8 cellular contexts compared by ENCODE assay signal in genomic region chr11:46363031-46363407, GRCh38. TPM values are rescaled to one million over a fixed set of nuclear protein-coding genes. Genes with fewer than 3 reads are reported as not detected.
DNase-seq lines count a peak whose midpoint lies in the region; ATAC-seq and TF ChIP-seq lines count a peak whose summit lies in the region.

No MANE protein-coding gene starts in this region.

- DNase-seq in HT-29 (ENCODE audit: low spot score) (peak; percentile 92), left ventricle myocardium inferior (peak; percentile 70), NCI-H1436 (lab: John Stamatoyannopoulos, UW) (no peak)
- no peak for DNase-seq in activated naive CD8-positive, alpha-beta T cell treated with anti-CD3 and anti-CD28 coated beads for 36 hours
- DNase-seq in activated CD4-positive, alpha-beta T cell treated with anti-CD3 and anti-CD28 coated beads for 4 hours = no peak

- H3K4me2 ChIP-seq in skeletal muscle satellite cell (ENCODE audit: low read length) = peak overlapping the region; percentile 93

- H3K9me3 ChIP-seq in left ventricle myocardium inferior (replicated peaks) = no peaks in the 10 kb centered on the region
- H3K9me3 ChIP-seq in skeletal muscle satellite cell (replicated peaks; ENCODE audit: low read length) = no peaks in the 10 kb centered on the region

- H3K4me1 ChIP-seq in left ventricle myocardium inferior (peaks cover 85% of the 10 kb centered on the region), skeletal muscle satellite cell (ENCODE audit: control insufficient read depth, insufficient read depth, low read length) (peaks cover 46% of the 10 kb centered on the region)

- H3K27me3 ChIP-seq in left ventricle myocardium inferior (ENCODE audit: low read depth) (no peaks in the 10 kb centered on the region), skeletal muscle satellite cell (ENCODE audit: control insufficient read depth, insufficient read depth, low read length) (no peaks in the 10 kb centered on the region)

- H3K36me3 ChIP-seq in left ventricle myocardium inferior = peaks cover 9% of the 10 kb centered on the region
- H3K36me3 ChIP-seq in skeletal muscle satellite cell (ENCODE audit: insufficient read depth, low read length) = peaks cover 7% of the 10 kb centered on the region

- H3K36me3 Mint-ChIP-seq in activated naive CD8-positive, alpha-beta T cell treated with anti-CD3 and anti-CD28 coated beads for 36 hours = peaks cover 5% of the 10 kb centered on the region

- no peak overlapping the region for H3K4me3 Mint-ChIP-seq in activated naive CD8-positive, alpha-beta T cell treated with anti-CD3 and anti-CD28 coated beads for 36 hours

- no peak for ATAC-seq in GM18498 (IDR thresholded peaks at IDR 0.05; ENCODE audit: unreplicated experiment)

- H3K9ac ChIP-seq in skeletal muscle satellite cell (ENCODE audit: low read depth, low read length) = peak overlapping the region; percentile 87

- peak overlapping the region; percentile 12; the same call in 1 of the 2 replicates for H3K27ac ChIP-seq in 22Rv1
- peak overlapping the region; percentile 94 for H3K27ac ChIP-seq in left ventricle myocardium inferior (replicated peaks)

- peak overlapping the region; percentile 74 for H3K27ac Mint-ChIP-seq in activated naive CD8-positive, alpha-beta T cell treated with anti-CD3 and anti-CD28 coated beads for 36 hours

- H3K4me3 ChIP-seq in left ventricle myocardium inferior = peak overlapping the region; percentile 67
- peak overlapping the region; percentile 66 for H3K4me3 ChIP-seq in skeletal muscle satellite cell (ENCODE audit: low read length)

- H3K4me1 Mint-ChIP-seq in activated naive CD8-positive, alpha-beta T cell treated with anti-CD3 and anti-CD28 coated beads for 36 hours = peaks cover 48% of the 10 kb centered on the region

- intact Hi-C loops in left ventricle myocardium inferior (cut with micrococcal nuclease) = no loop called here

- no peak for TF ChIP-seq CTCF in 22Rv1 (IDR thresholded peaks at IDR 0.05)
- no peak for TF ChIP-seq CTCF in left ventricle myocardium inferior (IDR thresholded peaks at IDR 0.05; ENCODE audit: borderline replicate concordance)

- H3K9me3 Mint-ChIP-seq in activated naive CD8-positive, alpha-beta T cell treated with anti-CD3 and anti-CD28 coated beads for 36 hours = no peaks in the 10 kb centered on the region

- no peaks in the 10 kb centered on the region for H3K27me3 Mint-ChIP-seq in activated naive CD8-positive, alpha-beta T cell treated with anti-CD3 and anti-CD28 coated beads for 36 hours

RNA-seq across cellular contexts. Expression of gene DGKZ, which starts 15.8 kb away (rescaled TPM):
- 190 and 194 TPM in 2 replicates for total RNA-seq in HT-29 (2014; rRNA removed; shearing (Covaris generic))
- 100 to 1,000 TPM in 1 of 2 experiments, 10 to 100 TPM in 1; 100.0 to 101 TPM for total RNA-seq in activated naive CD8-positive, alpha-beta T cell treated with anti-CD3 and anti-CD28 coated beads for 36 hours
- 77.1 TPM for total RNA-seq in left ventricle myocardium inferior
- total RNA-seq in skeletal muscle satellite cell (2012; rRNA removed) = 42.6 and 48.1 TPM in 2 replicates

RNA-seq across cellular contexts. Expression of gene MDK, which starts 18.4 kb away (rescaled TPM):
- total RNA-seq in HT-29 (2014; rRNA removed; shearing (Covaris generic)) = 90.8 and 110 TPM in 2 replicates
- total RNA-seq in activated naive CD8-positive, alpha-beta T cell treated with anti-CD3 and anti-CD28 coated beads for 36 hours = 1 to 10 TPM; 3.4 to 3.6 TPM
- 5.4 TPM for total RNA-seq in left ventricle myocardium inferior
- 3.9 and 5.6 TPM in 2 replicates for total RNA-seq in skeletal muscle satellite cell (2012; rRNA removed)

RNA-seq across cellular contexts. Expression of gene CHRM4, which starts 28.6 kb away (rescaled TPM):
- 0.05 and 0.70 TPM in 2 replicates for total RNA-seq in HT-29 (2014; rRNA removed; shearing (Covaris generic))
- total RNA-seq in activated naive CD8-positive, alpha-beta T cell treated with anti-CD3 and anti-CD28 coated beads for 36 hours = under 1 TPM in 1 of 2 experiments, not detected in 1; 0.14 TPM
- total RNA-seq in left ventricle myocardium inferior = not detected
- total RNA-seq in skeletal muscle satellite cell (2012; rRNA removed) = not detected in 2 replicates

Comparison
In these comparisons a context has a peak if more than half of its experiments do, and no peak if none do; other contexts are left out.
1. DNase-seq: peak in HT-29 (single experiment) and left ventricle myocardium inferior (single experiment); none in activated naive CD8-positive, alpha-beta T cell treated with anti-CD3 and anti-CD28 coated beads for 36 hours (single experiment), NCI-H1436 (single experiment) and activated CD4-positive, alpha-beta T cell treated with anti-CD3 and anti-CD28 coated beads for 4 hours (0 of 2).
2. RNA of gene MDK, which starts 18.4 kb away (total RNA-seq): 90.8 to 110 TPM in HT-29; 5.4 TPM in left ventricle myocardium inferior (single experiment) and 3.4 to 3.6 TPM in activated naive CD8-positive, alpha-beta T cell treated with anti-CD3 and anti-CD28 coated beads for 36 hours; every median in the first group is over 10 times any median in the second.